In the genomic region with DNA sequence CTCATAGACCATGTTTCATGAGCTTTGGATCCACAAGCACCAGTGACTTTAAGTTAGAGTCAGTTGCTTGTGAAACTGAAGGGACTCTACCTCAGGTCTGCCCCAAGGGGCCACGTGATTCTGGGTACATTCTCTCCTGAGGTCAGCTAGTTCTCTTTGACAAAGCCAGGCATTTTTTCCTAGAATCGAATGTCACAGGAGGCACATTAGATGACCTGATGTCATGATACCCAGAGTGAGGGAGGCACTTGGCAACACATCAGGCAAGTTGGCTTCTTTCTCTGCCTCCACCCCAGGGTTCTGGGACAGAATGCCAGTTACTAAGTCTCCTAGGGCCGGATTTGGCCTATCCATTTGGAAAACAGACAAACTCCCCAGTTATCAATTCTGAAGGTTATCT, we compare ENCODE assay signal across 20 cellular contexts.
DNase-seq lines count a peak whose midpoint lies in the region; ATAC-seq and TF ChIP-seq lines count a peak whose summit lies in the region.
"Had no signal": no experiment of that assay in that cellular context is flagged by ENCODE, and none has a peak within 500 bp of the region (broad histone marks: within the 10 kb centered on the region; RNA-seq: fewer than 3 reads in every experiment).

No MANE protein-coding gene starts in this region.

- TF ChIP-seq CTCF in heart right ventricle (IDR thresholded peaks at IDR 0.05) (no peak), right lobe of liver (IDR thresholded peaks at IDR 0.05) (no peak), progenitor cell of endocrine pancreas (IDR thresholded peaks at IDR 0.05; ENCODE audit: unreplicated experiment) (no peak)

- H3K27me3 ChIP-seq in heart right ventricle (no peaks in the 10 kb centered on the region), MG63 (no peaks in the 10 kb centered on the region), right lobe of liver (no peaks in the 10 kb centered on the region)
- H3K27me3 ChIP-seq: BLaER1 had no signal

- no peaks in the 10 kb centered on the region for H3K27me3 Mint-ChIP-seq in progenitor cell of endocrine pancreas

- peaks cover 22% of the 10 kb centered on the region for H3K4me1 Mint-ChIP-seq in progenitor cell of endocrine pancreas (ENCODE audit: low read depth)

- WGBS in heart right ventricle, 2 donors = 48 to 69% methylated on average over 3 of the region's 3 CpGs
- WGBS in right lobe of liver (ENCODE audit: insufficient coverage, low coverage, low lambda C conversion rate, missing lambda C conversion rate) = 13% methylated on average over 3 of the region's 3 CpGs

- intact Hi-C loops in Right ventricle myocardium superior (cut with DNase I) (no loop called here), heart right ventricle (cut with DNase I) (no loop called here), right lobe of liver (cut with DNase I) (no loop called here)

- peaks cover 9% of the 10 kb centered on the region for H3K9me3 Mint-ChIP-seq in progenitor cell of endocrine pancreas (ENCODE audit: low read depth)

- ATAC-seq in Right ventricle myocardium superior (ENCODE audit: poor library complexity) (peak; percentile 46), heart right ventricle (no peak), right lobe of liver (peak; percentile 82 to 93 (median 85)), HG02571 (IDR thresholded peaks at IDR 0.05; ENCODE audit: unreplicated experiment) (no peak)
- ATAC-seq: GM12878, Panc1 had no signal

- H3K27ac ChIP-seq in heart right ventricle (no peak overlapping the region), right lobe of liver (peak overlapping the region in 2 of 3 donors; percentile 51 to 82)
- H3K27ac ChIP-seq: BLaER1, SK-N-MC had no signal

- H3K4me3 ChIP-seq in heart right ventricle (no peak overlapping the region), MG63 (no peak overlapping the region), right lobe of liver (no peak overlapping the region)
- H3K4me3 ChIP-seq: BLaER1, GM12878, SK-N-MC had no signal

- H3K36me3 ChIP-seq in heart right ventricle (no peaks in the 10 kb centered on the region), MG63 (no peaks in the 10 kb centered on the region), right lobe of liver (no peaks in the 10 kb centered on the region)
- H3K36me3 ChIP-seq: BLaER1 had no signal

- DNase-seq in Right ventricle myocardium superior = no peak
- no peak for DNase-seq in heart right ventricle
- DNase-seq in MG63 = peak; percentile 46
- peak; percentile 24 to 81 (median 80) for DNase-seq in right lobe of liver
- no peak for DNase-seq in progenitor cell of endocrine pancreas (ENCODE audit: low spot score, unreplicated experiment)
- no peak for DNase-seq in SK-N-DZ (ENCODE audit: low spot score)
- no peak for DNase-seq in NOMO-1 (lab: John Stamatoyannopoulos, UW; ENCODE audit: unreplicated experiment in 2 of 2)
- DNase-seq: CD4-positive, alpha-beta memory T cell; DMS53; EL; MV-4-11; NCI-H1694 treated with DMSO at 0.1 percent for 48 hours; NCI-H2107; NCI-H2227 treated with DMSO at 0.1 percent for 48 hours; NCI-H524 treated with DMSO at 0.1 percent for 48 hours had no signal

- H3K4me3 Mint-ChIP-seq in progenitor cell of endocrine pancreas (ENCODE audit: low read depth) = no peak overlapping the region
- H3K4me3 Mint-ChIP-seq: CD4-positive, alpha-beta memory T cell had no signal

- H3K4me1 ChIP-seq in heart right ventricle (peaks cover 0 to 8% (median 0%) of the 10 kb centered on the region in 9 donors), right lobe of liver (peaks cover 0 to 42% (median 2%) of the 10 kb centered on the region in 4 donors)
- H3K4me1 ChIP-seq: BLaER1 had no signal

- peak overlapping the region; percentile 25 for H3K27ac Mint-ChIP-seq in progenitor cell of endocrine pancreas
- H3K27ac Mint-ChIP-seq: CD4-positive, alpha-beta memory T cell had no signal

- no peaks in the 10 kb centered on the region for H3K9me3 ChIP-seq in heart right ventricle
- H3K9me3 ChIP-seq in MG63 = peaks cover 11% of the 10 kb centered on the region; the same call in 1 of the 2 replicates
- no peaks in the 10 kb centered on the region for H3K9me3 ChIP-seq in right lobe of liver

- no peak for TF ChIP-seq POLR2A in right lobe of liver (IDR thresholded peaks at IDR 0.05)

- peaks cover 31% of the 10 kb centered on the region for H3K36me3 Mint-ChIP-seq in progenitor cell of endocrine pancreas (ENCODE audit: insufficient read depth)
- H3K36me3 Mint-ChIP-seq: CD4-positive, alpha-beta memory T cell had no signal

Comparison
In these comparisons a context has a peak if more than half of its experiments do, and no peak if none do; other contexts are left out.
1. ATAC-seq: peak in Right ventricle myocardium superior (single experiment) and right lobe of liver (4 of 4); none in heart right ventricle (0 of 8) and HG02571 (single experiment).
2. DNase-seq: peak in MG63 (single experiment) and right lobe of liver (3 of 3); none in Right ventricle myocardium superior (single experiment), heart right ventricle (0 of 2), progenitor cell of endocrine pancreas (single experiment), SK-N-DZ (single experiment) and NOMO-1 (0 of 2).
3. H3K27ac ChIP-seq: peak in right lobe of liver (2 of 3); none in heart right ventricle (0 of 10).